1 cellular context compared by ENCODE assay signal in the genomic region with DNA sequence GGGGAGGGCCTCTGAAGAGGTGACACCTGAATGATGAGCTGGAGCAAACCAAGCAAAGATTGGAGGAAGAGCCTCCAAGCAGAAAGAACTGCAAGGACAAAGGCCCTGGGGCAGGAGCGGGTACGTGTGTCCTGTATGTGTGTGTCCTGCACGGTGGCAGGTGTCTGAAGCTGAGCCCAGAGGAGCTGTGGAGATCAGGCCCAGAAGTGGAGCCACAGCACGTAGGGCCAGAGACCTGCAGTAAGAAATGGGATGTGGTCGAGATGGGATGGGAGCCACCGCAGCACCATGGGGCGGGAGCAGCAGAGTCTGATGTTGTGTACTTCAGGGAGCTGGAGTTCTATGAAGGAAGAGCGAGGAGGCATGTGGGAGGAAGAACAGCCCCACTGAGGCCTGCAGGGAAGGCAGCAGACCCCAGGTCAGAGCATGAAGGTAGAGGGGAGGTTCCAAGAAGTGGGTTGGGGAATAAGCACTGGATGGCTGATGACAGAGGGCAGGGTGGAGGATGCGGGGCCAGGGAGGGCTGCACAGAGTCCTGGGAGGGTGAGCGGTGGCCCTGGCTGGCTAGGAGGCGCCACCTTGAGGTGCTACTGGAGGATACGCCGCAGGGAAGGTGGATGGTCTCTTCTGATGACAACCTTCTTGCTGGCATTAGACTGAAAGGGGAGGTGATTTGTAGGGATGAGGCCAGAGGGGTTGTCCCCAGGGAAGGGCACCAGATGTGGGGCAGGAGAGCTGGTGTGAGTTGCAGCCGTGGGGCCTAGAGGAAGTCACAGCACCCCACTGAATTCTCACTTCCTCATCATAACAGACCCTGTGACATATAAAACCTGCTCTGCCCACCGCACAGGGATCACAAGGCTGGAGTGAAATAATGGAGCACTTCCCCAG.
TF ChIP-seq lines count a peak whose summit lies in the region.

No MANE protein-coding gene starts in this region.

TF ChIP-seq in HepG2, 621 proteins besides CTCF, POLR2A, EP300 and RAD21 (continued from another document and continues in another):
- TF ChIP-seq, protein P1, sequence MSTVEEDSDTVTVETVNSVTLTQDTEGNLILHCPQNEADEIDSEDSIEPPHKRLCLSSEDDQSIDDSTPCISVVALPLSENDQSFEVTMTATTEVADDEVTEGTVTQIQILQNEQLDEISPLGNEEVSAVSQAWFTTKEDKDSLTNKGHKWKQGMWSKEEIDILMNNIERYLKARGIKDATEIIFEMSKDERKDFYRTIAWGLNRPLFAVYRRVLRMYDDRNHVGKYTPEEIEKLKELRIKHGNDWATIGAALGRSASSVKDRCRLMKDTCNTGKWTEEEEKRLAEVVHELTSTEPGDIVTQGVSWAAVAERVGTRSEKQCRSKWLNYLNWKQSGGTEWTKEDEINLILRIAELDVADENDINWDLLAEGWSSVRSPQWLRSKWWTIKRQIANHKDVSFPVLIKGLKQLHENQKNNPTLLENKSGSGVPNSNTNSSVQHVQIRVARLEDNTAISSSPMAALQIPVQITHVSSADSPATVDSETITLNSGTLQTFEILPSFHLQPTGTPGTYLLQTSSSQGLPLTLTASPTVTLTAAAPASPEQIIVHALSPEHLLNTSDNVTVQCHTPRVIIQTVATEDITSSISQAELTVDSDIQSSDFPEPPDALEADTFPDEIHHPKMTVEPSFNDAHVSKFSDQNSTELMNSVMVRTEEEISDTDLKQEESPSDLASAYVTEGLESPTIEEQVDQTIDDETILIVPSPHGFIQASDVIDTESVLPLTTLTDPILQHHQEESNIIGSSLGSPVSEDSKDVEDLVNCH (CRISPR knock-in tag; IDR thresholded peaks at IDR 0.05) = no peak
- no peak for TF ChIP-seq ZNF614 (CRISPR knock-in tag; IDR thresholded peaks at IDR 0.05; ENCODE audit: borderline replicate concordance)
- peak; percentile 55; the same call in 1 of the 2 replicates for TF ChIP-seq KAT8 (CRISPR knock-in tag; IDR thresholded peaks at IDR 0.05)
- TF ChIP-seq ZNF557 (CRISPR knock-in tag; IDR thresholded peaks at IDR 0.05) = no peak
- TF ChIP-seq SRSF9 (IDR thresholded peaks at IDR 0.05; ENCODE audit: borderline replicate concordance, insufficient read depth, low read depth, low read length, poor library complexity, severe bottlenecking) = no peak
- no peak for TF ChIP-seq REL (CRISPR knock-in tag; conservative IDR thresholded peaks at IDR 0.05)
- TF ChIP-seq FIP1L1 (IDR thresholded peaks at IDR 0.05; ENCODE audit: borderline replicate concordance, insufficient read depth, low read depth, low read length) = no peak
- TF ChIP-seq NONO (IDR thresholded peaks at IDR 0.05) = no peak
- no peak for TF ChIP-seq NONO (CRISPR knock-in tag; conservative IDR thresholded peaks at IDR 0.05)
- no peak for TF ChIP-seq ZXDC (CRISPR knock-in tag; IDR thresholded peaks at IDR 0.05)
- no peak for TF ChIP-seq ZNF234 (CRISPR knock-in tag; conservative IDR thresholded peaks at IDR 0.05)
- no peak for TF ChIP-seq RELA (CRISPR knock-in tag; IDR thresholded peaks at IDR 0.05)
- TF ChIP-seq ZNF12 (CRISPR knock-in tag; IDR thresholded peaks at IDR 0.05) = no peak
- 0 out of 2 replicates have a peak, but pooled peaks have one; percentile 22 for TF ChIP-seq PBX2 (CRISPR knock-in tag; IDR thresholded peaks at IDR 0.05)
- TF ChIP-seq ERF (CRISPR knock-in tag; IDR thresholded peaks at IDR 0.05) = 0 out of 2 replicates have a peak, but pooled peaks have one; percentile 24
- TF ChIP-seq ZNF446 (CRISPR knock-in tag; IDR thresholded peaks at IDR 0.05) = no peak
- no peak for TF ChIP-seq NR2F6 (IDR thresholded peaks at IDR 0.05)
- 0 out of 2 replicates have a peak, but pooled peaks have one; percentile 27 for TF ChIP-seq NR2F6 (CRISPR knock-in tag; IDR thresholded peaks at IDR 0.05)
- TF ChIP-seq MYC (CRISPR knock-in tag; IDR thresholded peaks at IDR 0.05; ENCODE audit: borderline replicate concordance) = peak; percentile 23; the same call in 1 of the 2 replicates
- no peak for TF ChIP-seq ZNF430 (CRISPR knock-in tag; IDR thresholded peaks at IDR 0.05)
- TF ChIP-seq MBD4 (IDR thresholded peaks at IDR 0.05; ENCODE audit: borderline replicate concordance, low read length) = no peak
- TF ChIP-seq IKZF4 (CRISPR knock-in tag; IDR thresholded peaks at IDR 0.05; ENCODE audit: borderline replicate concordance, low read depth, not compliant biosample characterization) = peak; percentile 62
- 0 out of 2 replicates have a peak, but pooled peaks have one; percentile 40 for TF ChIP-seq ZNF747 (CRISPR knock-in tag; IDR thresholded peaks at IDR 0.05; ENCODE audit: borderline replicate concordance)
- no peak for TF ChIP-seq ETS1 (CRISPR knock-in tag; IDR thresholded peaks at IDR 0.05)
- TF ChIP-seq TOE1 (CRISPR knock-in tag; IDR thresholded peaks at IDR 0.05) = no peak
- TF ChIP-seq, protein P2, sequence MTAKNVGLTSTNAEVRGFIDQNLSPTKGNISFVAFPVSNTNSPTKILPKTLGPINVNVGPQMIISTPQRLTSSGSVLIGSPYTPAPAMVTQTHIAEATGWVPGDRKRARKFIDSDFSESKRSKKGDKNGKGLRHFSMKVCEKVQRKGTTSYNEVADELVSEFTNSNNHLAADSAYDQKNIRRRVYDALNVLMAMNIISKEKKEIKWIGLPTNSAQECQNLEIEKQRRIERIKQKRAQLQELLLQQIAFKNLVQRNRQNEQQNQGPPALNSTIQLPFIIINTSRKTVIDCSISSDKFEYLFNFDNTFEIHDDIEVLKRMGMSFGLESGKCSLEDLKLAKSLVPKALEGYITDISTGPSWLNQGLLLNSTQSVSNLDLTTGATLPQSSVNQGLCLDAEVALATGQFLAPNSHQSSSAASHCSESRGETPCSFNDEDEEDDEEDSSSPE (CRISPR knock-in tag; IDR thresholded peaks at IDR 0.05) = no peak
- TF ChIP-seq SYNCRIP (IDR thresholded peaks at IDR 0.05; ENCODE audit: insufficient read depth, low read depth, low read length) = no peak
- no peak for TF ChIP-seq SMAD9 (CRISPR knock-in tag; IDR thresholded peaks at IDR 0.05)
- no peak for TF ChIP-seq KIAA2018 (CRISPR knock-in tag; IDR thresholded peaks at IDR 0.05; ENCODE audit: borderline replicate concordance)
- no peak for TF ChIP-seq ZNF367 (CRISPR knock-in tag; IDR thresholded peaks at IDR 0.05; ENCODE audit: borderline replicate concordance)
- TF ChIP-seq KAT7 (CRISPR knock-in tag; IDR thresholded peaks at IDR 0.05; ENCODE audit: borderline replicate concordance) = 0 out of 2 replicates have a peak, but pooled peaks have one; percentile 30
- no peak for TF ChIP-seq ZNF264 (CRISPR knock-in tag; IDR thresholded peaks at IDR 0.05)
- TF ChIP-seq ZNF468 (CRISPR knock-in tag; IDR thresholded peaks at IDR 0.05) = no peak
- peak; percentile 81; the same call in 1 of the 2 replicates for TF ChIP-seq BCL3 (CRISPR knock-in tag; IDR thresholded peaks at IDR 0.05)
- TF ChIP-seq, protein P3, sequence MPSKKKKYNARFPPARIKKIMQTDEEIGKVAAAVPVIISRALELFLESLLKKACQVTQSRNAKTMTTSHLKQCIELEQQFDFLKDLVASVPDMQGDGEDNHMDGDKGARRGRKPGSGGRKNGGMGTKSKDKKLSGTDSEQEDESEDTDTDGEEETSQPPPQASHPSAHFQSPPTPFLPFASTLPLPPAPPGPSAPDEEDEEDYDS (CRISPR knock-in tag; IDR thresholded peaks at IDR 0.05) = no peak
- no peak for TF ChIP-seq ZNF660 (CRISPR knock-in tag; IDR thresholded peaks at IDR 0.05; ENCODE audit: borderline replicate concordance, low read depth)
- TF ChIP-seq YY1 (IDR thresholded peaks at IDR 0.05; ENCODE audit: insufficient read depth, insufficient replicate concordance, low read depth, low read length) = no peak
- TF ChIP-seq KDM2A (CRISPR knock-in tag; IDR thresholded peaks at IDR 0.05; ENCODE audit: borderline replicate concordance, low read depth) = peak; percentile 68; the same call in 1 of the 2 replicates
- no peak for TF ChIP-seq RBAK (CRISPR knock-in tag; IDR thresholded peaks at IDR 0.05)
- no peak for TF ChIP-seq SMARCC2 (IDR thresholded peaks at IDR 0.05)
- TF ChIP-seq CBFB (CRISPR knock-in tag; IDR thresholded peaks at IDR 0.05) = no peak
